ENCODE assay signal across 18 cellular contexts in genomic region chr14:37369446-37369845, GRCh38.
DNase-seq lines count a peak whose midpoint lies in the region; TF ChIP-seq lines count a peak whose summit lies in the region.
"Had no signal": no experiment of that assay in that cellular context is flagged by ENCODE, and none has a peak within 500 bp of the region (broad histone marks: within the 10 kb centered on the region; RNA-seq: fewer than 3 reads in every experiment).

No MANE protein-coding gene starts in this region.

- H3K4me1 Mint-ChIP-seq in HFFc6 (ENCODE audit: low read depth), result no peaks in the 10 kb centered on the region
- H3K4me1 Mint-ChIP-seq: neural progenitor cell had no signal

- H3K27me3 Mint-ChIP-seq in HFFc6 (ENCODE audit: insufficient read depth), result no peaks in the 10 kb centered on the region
- H3K27me3 Mint-ChIP-seq: activated CD8-positive, alpha-beta T cell treated with anti-CD3 and anti-CD28 coated beads for 36 hours; stimulated activated naive CD8-positive, alpha-beta T cell treated with anti-CD3 and anti-CD28 coated beads, Interleukin-15, Interleukin-2, amounts not matched to agents 100 ng/mL and 50 ng/mL, for 24 hours had no signal

- H3K4me3 Mint-ChIP-seq in HFFc6, result no peak overlapping the region
- H3K4me3 Mint-ChIP-seq: activated CD8-positive, alpha-beta T cell treated with anti-CD3 and anti-CD28 coated beads for 36 hours; neural progenitor cell; stimulated activated naive CD8-positive, alpha-beta T cell treated with anti-CD3 and anti-CD28 coated beads, Interleukin-15, Interleukin-2, amounts not matched to agents 100 ng/mL and 50 ng/mL, for 24 hours had no signal

- H3K36me3 Mint-ChIP-seq in HFFc6 (ENCODE audit: low read depth), result peaks cover 9% of the 10 kb centered on the region

- peak overlapping the region; percentile 25; the same call in 1 of the 2 replicates for H3K27ac ChIP-seq in 22Rv1
- H3K27ac ChIP-seq: C4-2B, neural progenitor cell, SJSA1 had no signal

- H3K27ac Mint-ChIP-seq in HFFc6, result peak overlapping the region; percentile 11; the same call in 1 of the 2 replicates
- H3K27ac Mint-ChIP-seq: activated CD8-positive, alpha-beta T cell treated with anti-CD3 and anti-CD28 coated beads for 36 hours; neural progenitor cell; stimulated activated naive CD8-positive, alpha-beta T cell treated with anti-CD3 and anti-CD28 coated beads, Interleukin-15, Interleukin-2, amounts not matched to agents 100 ng/mL and 50 ng/mL, for 24 hours had no signal

- peaks cover 7% of the 10 kb centered on the region for H3K9me3 Mint-ChIP-seq in HFFc6

- DNase-seq in HFFc6, result no peak
- peak; percentile 52 to 90 for DNase-seq in NCI-H2081 (lab: John Stamatoyannopoulos, UW)
- peak; percentile 89 to 93 for DNase-seq in SHP77 (lab: John Stamatoyannopoulos, UW)
- no peak for DNase-seq in mesenteric fat pad (ENCODE audit: low spot score)
- no peak for DNase-seq in AG20443 (ENCODE audit: low spot score)
- DNase-seq in RPMI8226, result no peak
- DNase-seq in activated CD4-positive, CD25-positive, alpha-beta regulatory T cell treated with anti-CD3 and anti-CD28 coated beads, Interleukin-2, amount 50 U/mL, for 72 hours, result no peak
- DNase-seq: activated CD4-positive, alpha-beta T cell treated with anti-CD3 and anti-CD28 coated beads for 1 hour; activated CD8-positive, alpha-beta T cell treated with anti-CD3 and anti-CD28 coated beads for 36 hours; MG63; NCI-H187 treated with DMSO at 0.1 percent for 48 hours; posterior cingulate gyrus; T-helper 1 cell had no signal

- TF ChIP-seq CTCF in 22Rv1 (IDR thresholded peaks at IDR 0.05) (no peak), HFFc6 (IDR thresholded peaks at IDR 0.05) (no peak)

Comparison
In these comparisons a context has a peak if more than half of its experiments do, and no peak if none do; other contexts are left out.
1. DNase-seq: peak in NCI-H2081 (2 of 2) and SHP77 (2 of 2); none in HFFc6 (single experiment), mesenteric fat pad (single experiment), AG20443 (single experiment), RPMI8226 (single experiment) and activated CD4-positive, CD25-positive, alpha-beta regulatory T cell treated with anti-CD3 and anti-CD28 coated beads, Interleukin-2, amount 50 U/mL, for 72 hours (single experiment).